9 cellular contexts compared by ENCODE assay signal in genomic region chr16:70715860-70716357, GRCh38. TPM values are rescaled to one million over a fixed set of nuclear protein-coding genes. Genes with fewer than 3 reads are reported as not detected.
DNase-seq lines count a peak whose midpoint lies in the region; ATAC-seq and TF ChIP-seq lines count a peak whose summit lies in the region.
"Had no signal": no experiment of that assay in that cellular context is flagged by ENCODE, and none has a peak within 500 bp of the region (broad histone marks: within the 10 kb centered on the region; RNA-seq: fewer than 3 reads in every experiment).

No MANE protein-coding gene starts in this region.

- peaks cover 14% of the 10 kb centered on the region for H3K36me3 Mint-ChIP-seq in activated naive CD4-positive, alpha-beta T cell treated with anti-CD3 and anti-CD28 coated beads, Interleukin-2, amount 10 ng/mL, durations not matched to agents 7 days and 5 days

- H3K27ac ChIP-seq in heart left ventricle = peak overlapping the region in 10 of 12 donors; percentile 60 to 93 (median 72)
- H3K27ac ChIP-seq in muscle layer of colon (ENCODE audit: low read depth, low read length) = peak overlapping the region; percentile 98

- intact Hi-C loops in heart left ventricle (cut with DNase I) = no loop called here
- intact Hi-C loops in Right ventricle myocardium inferior (cut with DNase I) = no loop called here

- DNase-seq in heart left ventricle = no peak
- DNase-seq in Right ventricle myocardium inferior (ENCODE audit: missing footprints) = no peak
- DNase-seq in dermis microvascular lymphatic vessel endothelial cell (ENCODE audit: low read depth in 2 of 2) = peak; percentile 23 to 31
- DNase-seq in NCI-H748 treated with DMSO at 0.1 percent for 48 hours (lab: John Stamatoyannopoulos, UW) = no peak
- DNase-seq in stimulated activated naive CD8-positive, alpha-beta T cell treated with anti-CD3 and anti-CD28 coated beads, Interleukin-15, amount 100 ng/mL, for 72 hours = no peak
- no peak for DNase-seq in activated naive CD4-positive, alpha-beta T cell treated with anti-CD3 and anti-CD28 coated beads, Interleukin-2, amount 10 ng/mL, durations not matched to agents 7 days and 5 days
- no peak for DNase-seq in HCEC 1CT
- DNase-seq: NK-92 treated with Interleukin-12 subunit alpha and Interleukin-12 subunit beta, amount 100 ng/mL, for 24 hours had no signal

- H3K36me3 ChIP-seq in heart left ventricle (peaks cover 0 to 9% (median 0%) of the 10 kb centered on the region in 9 donors), muscle layer of colon (ENCODE audit: insufficient read depth, low read length) (peaks cover 3% of the 10 kb centered on the region)

- CTCF ChIA-PET in activated naive CD4-positive, alpha-beta T cell treated with anti-CD3 and anti-CD28 coated beads, Interleukin-2, amount 10 ng/mL, durations not matched to agents 7 days and 5 days (lab: Charles Lee) = interaction anchor here (0.8 kb wide), 1 partner anchor 62 kb away, joined by 3 read pairs; no protein-coding TSS in a partner anchor

- WGBS in heart left ventricle, 4 donors = 29 to 51% (median 43%) methylated on average over 6 of the region's 6 CpGs

- peaks cover 0 to 29% (median 19%) of the 10 kb centered on the region in 12 donors for H3K4me1 ChIP-seq in heart left ventricle
- peaks cover 62% of the 10 kb centered on the region for H3K4me1 ChIP-seq in muscle layer of colon (ENCODE audit: insufficient read depth, low read length)

- H3K9me3 ChIP-seq in heart left ventricle = peaks cover 0 to 6% (median 0%) of the 10 kb centered on the region in 12 donors
- H3K9me3 ChIP-seq in muscle layer of colon (ENCODE audit: low read length) = no peaks in the 10 kb centered on the region

- H3K4me1 Mint-ChIP-seq in stimulated activated naive CD8-positive, alpha-beta T cell treated with anti-CD3 and anti-CD28 coated beads, Interleukin-15, amount 100 ng/mL, for 72 hours = peaks cover 17% of the 10 kb centered on the region
- H3K4me1 Mint-ChIP-seq in activated naive CD4-positive, alpha-beta T cell treated with anti-CD3 and anti-CD28 coated beads, Interleukin-2, amount 10 ng/mL, durations not matched to agents 7 days and 5 days = no peaks in the 10 kb centered on the region

- H3K27me3 Mint-ChIP-seq in stimulated activated naive CD8-positive, alpha-beta T cell treated with anti-CD3 and anti-CD28 coated beads, Interleukin-15, amount 100 ng/mL, for 72 hours = no peaks in the 10 kb centered on the region
- H3K27me3 Mint-ChIP-seq in activated naive CD4-positive, alpha-beta T cell treated with anti-CD3 and anti-CD28 coated beads, Interleukin-2, amount 10 ng/mL, durations not matched to agents 7 days and 5 days = no peaks in the 10 kb centered on the region

- no peak for TF ChIP-seq CTCF in heart left ventricle (IDR thresholded peaks at IDR 0.05)

- TF ChIP-seq POLR2A in heart left ventricle (IDR thresholded peaks at IDR 0.05) = no peak

- peak overlapping the region in 1 of 12 donors; percentile 31 for H3K4me3 ChIP-seq in heart left ventricle
- H3K4me3 ChIP-seq in muscle layer of colon (ENCODE audit: low read depth in 1 of 2, low read length in 2 of 2) = peak overlapping the region; percentile 24 to 33

- H3K9ac ChIP-seq in muscle layer of colon (ENCODE audit: low read length) = peak overlapping the region; percentile 55

- peak in 1 of 4 donors; percentile 15 for ATAC-seq in heart left ventricle
- ATAC-seq in Right ventricle myocardium inferior = no peak
- no peak for ATAC-seq in stimulated activated naive CD8-positive, alpha-beta T cell treated with anti-CD3 and anti-CD28 coated beads, Interleukin-15, amount 100 ng/mL, for 72 hours

- H3K27ac Mint-ChIP-seq in stimulated activated naive CD8-positive, alpha-beta T cell treated with anti-CD3 and anti-CD28 coated beads, Interleukin-15, amount 100 ng/mL, for 72 hours = peak overlapping the region in 1 of 2 donors; percentile 80
- H3K27ac Mint-ChIP-seq in activated naive CD4-positive, alpha-beta T cell treated with anti-CD3 and anti-CD28 coated beads, Interleukin-2, amount 10 ng/mL, durations not matched to agents 7 days and 5 days = no peak overlapping the region

- no peaks in the 10 kb centered on the region for H3K9me3 Mint-ChIP-seq in stimulated activated naive CD8-positive, alpha-beta T cell treated with anti-CD3 and anti-CD28 coated beads, Interleukin-15, amount 100 ng/mL, for 72 hours
- H3K9me3 Mint-ChIP-seq in activated naive CD4-positive, alpha-beta T cell treated with anti-CD3 and anti-CD28 coated beads, Interleukin-2, amount 10 ng/mL, durations not matched to agents 7 days and 5 days = no peaks in the 10 kb centered on the region

- no peak overlapping the region for H3K4me3 Mint-ChIP-seq in stimulated activated naive CD8-positive, alpha-beta T cell treated with anti-CD3 and anti-CD28 coated beads, Interleukin-15, amount 100 ng/mL, for 72 hours
- H3K4me3 Mint-ChIP-seq in activated naive CD4-positive, alpha-beta T cell treated with anti-CD3 and anti-CD28 coated beads, Interleukin-2, amount 10 ng/mL, durations not matched to agents 7 days and 5 days = no peak overlapping the region

- H3K27me3 ChIP-seq in heart left ventricle = no peaks in the 10 kb centered on the region
- no peaks in the 10 kb centered on the region for H3K27me3 ChIP-seq in muscle layer of colon (ENCODE audit: control insufficient read depth in 1 of 2, insufficient read depth in 2 of 2, low read length in 2 of 2)

RNA-seq across cellular contexts. Expression of gene MTSS2, which starts 30.1 kb away (rescaled TPM):
- total RNA-seq in heart left ventricle (10 to 100 TPM; 51.9 to 90.9 (median 72.2) TPM), Right ventricle myocardium inferior (88.4 TPM), dermis microvascular lymphatic vessel endothelial cell (9.9 and 18.7 TPM in 2 replicates)
- polyA plus RNA-seq in heart left ventricle = 10 to 100 TPM; 58.8 to 97.1 TPM

Comparison
In these comparisons a context has a peak if more than half of its experiments do, and no peak if none do; other contexts are left out.
1. DNase-seq: peak in dermis microvascular lymphatic vessel endothelial cell (2 of 2); none in heart left ventricle (0 of 5), Right ventricle myocardium inferior (single experiment), NCI-H748 treated with DMSO at 0.1 percent for 48 hours (single experiment), stimulated activated naive CD8-positive, alpha-beta T cell treated with anti-CD3 and anti-CD28 coated beads, Interleukin-15, amount 100 ng/mL, for 72 hours (0 of 2), activated naive CD4-positive, alpha-beta T cell treated with anti-CD3 and anti-CD28 coated beads, Interleukin-2, amount 10 ng/mL, durations not matched to agents 7 days and 5 days (single experiment) and HCEC 1CT (single experiment).